In genomic region chr21:37072988-37073416, GRCh38 we compare ENCODE assay signal across 8 cellular contexts. TPM values are rescaled to one million over a fixed set of nuclear protein-coding genes. Genes with fewer than 3 reads are reported as not detected.
A peak's percentile ranks its signal among the peaks of the same experiment; 100 is the strongest.
DNase-seq lines count a peak whose midpoint lies in the region; ATAC-seq and TF ChIP-seq lines count a peak whose summit lies in the region.

TSS of gene PIGP (minus strand) at chr21:37073071. CDS start at chr21:37072515, 556 bp downstream.
TSS of gene TTC3 (plus strand) at chr21:37073254. CDS start at chr21:37087258, 14,004 bp downstream.

- H3K4me3 ChIP-seq in colonic mucosa: peak within 1 kb of the TSS; percentile 85

- intact Hi-C loops in colonic mucosa (cut with DNase I): no loop called here

- DNase-seq in Ammon's horn (ENCODE audit: low spot score) (peak; percentile 94), NCI-H526 (lab: John Stamatoyannopoulos, UW) (peak; percentile 84 to 97), colonic mucosa (peak; percentile 95), left kidney (ENCODE audit: low read depth, low spot score) (peak; percentile 98)
- peak; percentile 97 for DNase-seq in activated CD4-positive, alpha-beta T cell treated with anti-CD3 and anti-CD28 coated beads for 48 hours
- DNase-seq in stimulated activated CD4-positive, alpha-beta T cell treated with anti-CD3 and anti-CD28 coated beads, Interleukin-2, amount 100 ng/mL, for 24 hours: peak; percentile 97 to 98

- no peaks in the 10 kb centered on the region for H3K27me3 ChIP-seq in colonic mucosa

- H3K36me3 ChIP-seq in colonic mucosa: no peaks in the 10 kb centered on the region

- peak within 1 kb of the TSS; percentile 89 to 94 for H3K9ac ChIP-seq in colonic mucosa (ENCODE audit: low read depth in 2 of 2, low read length in 2 of 2)

- peak within 1 kb of the TSS; percentile 94 for H3K27ac ChIP-seq in colonic mucosa

- ATAC-seq in GM19324 (IDR thresholded peaks at IDR 0.05; ENCODE audit: low FRiP score, unreplicated experiment) (peak; percentile 85), HG03460 (IDR thresholded peaks at IDR 0.05; ENCODE audit: unreplicated experiment) (peak; percentile 67)

- TF ChIP-seq CTCF in colonic mucosa (IDR thresholded peaks at IDR 0.05): no peak

- H3K4me1 ChIP-seq in colonic mucosa: no peaks in the 10 kb centered on the region

- H3K9me3 ChIP-seq in colonic mucosa: no peaks in the 10 kb centered on the region

RNA-seq across cellular contexts. Expression of gene PIGP, which starts in this region (rescaled TPM):
- 10 to 100 TPM; 19.8 to 28.8 TPM for total RNA-seq in colonic mucosa

RNA-seq across cellular contexts. Expression of gene TTC3, which starts in this region (rescaled TPM):
- total RNA-seq in colonic mucosa: 100 to 1,000 TPM in 1 of 2 donors, 10 to 100 TPM in 1; 85.8 to 125 TPM

Comparison
In these comparisons a context has a peak if more than half of its experiments do, and no peak if none do; other contexts are left out.
1. Peak in every context shown above with its lines: DNase-seq, ATAC-seq, H3K4me3 ChIP-seq and H3K27ac ChIP-seq.